In the genomic region with DNA sequence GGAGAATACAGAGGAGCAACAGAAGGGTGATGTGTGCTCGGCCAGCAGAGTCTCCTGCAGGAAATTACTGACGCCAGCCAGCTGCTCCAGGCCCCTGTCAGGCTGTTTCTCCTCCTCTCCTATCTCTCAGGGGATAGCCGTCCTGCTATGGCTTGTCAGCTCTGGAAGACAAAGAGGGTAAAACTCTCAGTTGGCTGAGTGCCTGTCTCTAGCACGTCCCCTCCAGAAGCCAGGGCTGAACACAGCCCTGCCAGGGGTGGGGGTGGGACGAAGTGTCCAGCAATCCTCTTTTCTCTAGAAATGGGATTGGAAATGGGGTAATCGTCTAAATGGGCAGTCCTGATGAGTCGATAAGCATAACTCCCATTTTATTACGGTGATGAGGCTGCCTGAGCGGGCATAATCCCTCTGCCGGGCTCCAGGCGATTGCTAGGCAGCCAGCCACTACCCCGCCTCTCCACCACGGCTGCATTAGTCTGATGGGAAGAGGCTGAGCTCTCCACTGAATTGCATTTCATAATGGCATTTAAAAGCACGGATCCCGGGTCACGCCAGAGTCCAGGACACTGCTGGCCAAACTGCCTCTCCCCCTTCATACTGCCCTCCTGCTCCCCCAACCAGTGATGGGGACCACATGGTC, we compare ENCODE assay signal across 9 cellular contexts.
DNase-seq lines count a peak whose midpoint lies in the region; ATAC-seq and TF ChIP-seq lines count a peak whose summit lies in the region.
"Had no signal": no experiment of that assay in that cellular context is flagged by ENCODE, and none has a peak within 500 bp of the region (broad histone marks: within the 10 kb centered on the region; RNA-seq: fewer than 3 reads in every experiment).

No MANE protein-coding gene starts in this region.

- peak; percentile 57 for DNase-seq in A673 (ENCODE audit: low spot score)
- DNase-seq in NCI-H2107 (lab: John Stamatoyannopoulos, UW) = peak; percentile 63
- no peak for DNase-seq in esophagus squamous epithelium (lab: John Stamatoyannopoulos, UW)
- no peak for DNase-seq in activated CD4-positive, alpha-beta T cell treated with anti-CD3 and anti-CD28 coated beads, Interleukin-2, amount 50 U/mL, for 1 hour
- DNase-seq in NCI-H1048 (lab: John Stamatoyannopoulos, UW) = no peak
- DNase-seq: activated naive CD4-positive, alpha-beta T cell treated with anti-CD3 and anti-CD28 coated beads for 36 hours had no signal

- H3K27ac ChIP-seq in A673 (ENCODE audit: low read depth, low read length, poor library complexity, severe bottlenecking) (no peak overlapping the region), esophagus squamous epithelium (peak overlapping the region in 3 of 4 donors; percentile 4 to 57 (median 50)), muscle layer of duodenum (ENCODE audit: low read length) (peak overlapping the region; percentile 74)

- CTCF ChIA-PET in A673 (lab: Charles Lee) = no interaction called here

- intact Hi-C loops in A673 (cut with micrococcal nuclease; ENCODE audit: unreplicated experiment) = no loop called here
- intact Hi-C loops in esophagus squamous epithelium (cut with DNase I) = no loop called here

- H3K27me3 ChIP-seq in A673 (replicated peaks; ENCODE audit: insufficient read depth, low read depth, low read length, poor library complexity) (no peaks in the 10 kb centered on the region), esophagus squamous epithelium (no peaks in the 10 kb centered on the region), muscle layer of duodenum (ENCODE audit: low read depth, low read length) (no peaks in the 10 kb centered on the region)

- 8 to 16% methylated on average over 5 to 16 of the region's 16 CpGs for WGBS in esophagus squamous epithelium, 2 donors

- H3K4me3 ChIP-seq in A673 (ENCODE audit: low read depth, low read length, poor library complexity, severe bottlenecking) (peak overlapping the region; percentile 16), esophagus squamous epithelium (peak overlapping the region in 3 of 4 donors; percentile 7 to 53 (median 23)), muscle layer of duodenum (ENCODE audit: low read depth in 1 of 2, low read length in 2 of 2) (peak overlapping the region; percentile 43 to 45)

- no TSS peak for BruUV-seq in A673 (replicated peaks; lab: Mats Ljungman, UMichigan)

- POLR2A ChIA-PET in A673 (lab: Charles Lee; ENCODE audit: low non-redundant PET) = no interaction called here

- H3K36me3 ChIP-seq in A673 (ENCODE audit: insufficient read depth, low read length, poor library complexity, severe bottlenecking) (no peaks in the 10 kb centered on the region), esophagus squamous epithelium (no peaks in the 10 kb centered on the region), muscle layer of duodenum (ENCODE audit: control insufficient read depth in 1 of 2, insufficient read depth in 2 of 2, low read length in 2 of 2) (no peaks in the 10 kb centered on the region)

- TF ChIP-seq CTCF in A673 (conservative IDR thresholded peaks at IDR 0.05; ENCODE audit: low read depth, low read length) (no peak), esophagus squamous epithelium (IDR thresholded peaks at IDR 0.05) (no peak)

- TF ChIP-seq POLR2A in esophagus squamous epithelium (IDR thresholded peaks at IDR 0.05) = no peak

- no peaks in the 10 kb centered on the region for H3K9me3 ChIP-seq in A673 (ENCODE audit: low read depth, low read length, poor library complexity, severe bottlenecking)
- no peaks in the 10 kb centered on the region for H3K9me3 ChIP-seq in esophagus squamous epithelium
- H3K9me3 ChIP-seq in muscle layer of duodenum (ENCODE audit: control insufficient read depth in 1 of 2, low read length in 2 of 2) = no peaks in the 10 kb centered on the region

- ATAC-seq in GM21360 (IDR thresholded peaks at IDR 0.05; ENCODE audit: unreplicated experiment) = no peak
- no peak for ATAC-seq in GM18858 (IDR thresholded peaks at IDR 0.05; ENCODE audit: unreplicated experiment)

- peaks cover 6% of the 10 kb centered on the region for H3K4me1 ChIP-seq in A673 (ENCODE audit: insufficient read depth, low read length, poor library complexity, severe bottlenecking)
- H3K4me1 ChIP-seq in esophagus squamous epithelium = peaks cover 0 to 14% (median 0%) of the 10 kb centered on the region in 3 donors
- H3K4me1 ChIP-seq in muscle layer of duodenum (ENCODE audit: control insufficient read depth in 1 of 2, insufficient read depth in 2 of 2, low read length in 2 of 2) = peaks cover 0 to 12% of the 10 kb centered on the region in 2 donors

Comparison
In these comparisons a context has a peak if more than half of its experiments do, and no peak if none do; other contexts are left out.
1. DNase-seq: peak in A673 (single experiment) and NCI-H2107 (single experiment); none in esophagus squamous epithelium (single experiment), activated CD4-positive, alpha-beta T cell treated with anti-CD3 and anti-CD28 coated beads, Interleukin-2, amount 50 U/mL, for 1 hour (single experiment) and NCI-H1048 (single experiment).
2. Peak in every context shown above with its lines, with median percentiles within 50 percentile points of each other: H3K4me3 ChIP-seq.